29 cellular contexts compared by ENCODE assay signal in the genomic region with DNA sequence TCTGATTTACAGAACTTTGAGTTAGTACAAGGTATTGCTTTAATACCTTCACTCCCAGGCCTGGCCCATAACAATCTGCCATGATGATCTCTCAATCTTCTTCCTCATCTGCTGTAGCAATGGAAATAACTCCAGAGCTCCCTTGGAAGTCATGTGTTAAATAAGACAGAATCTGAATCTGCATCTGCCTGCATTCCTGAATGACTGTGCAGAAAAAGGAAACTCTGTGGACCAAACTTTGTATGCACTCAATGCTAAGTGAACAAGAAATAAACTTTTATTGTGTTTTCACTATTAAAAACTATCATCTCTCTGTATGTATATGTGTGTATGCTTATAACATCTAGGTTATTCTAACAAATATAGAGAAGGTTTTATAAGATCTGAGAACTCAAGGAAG.
"Had no signal": no experiment of that assay in that cellular context is flagged by ENCODE, and none has a peak within 500 bp of the region (broad histone marks: within the 10 kb centered on the region; RNA-seq: fewer than 3 reads in every experiment).

No MANE protein-coding gene starts in this region.

- DNase-seq: activated B cell treated with CpG ODN at 0.5 μM for 24 hours; activated CD4-positive, alpha-beta T cell treated with anti-CD3 and anti-CD28 coated beads for 1 hour; activated CD4-positive, alpha-beta T cell treated with anti-CD3 and anti-CD28 coated beads, Interleukin-2, amount 10 ng/mL, durations not matched to agents 24 days and 14 days; activated CD4-positive, alpha-beta T cell treated with anti-CD3 and anti-CD28 coated beads, Interleukin-2, amount 50 U/mL, for 48 hours; activated CD8-positive, alpha-beta memory T cell treated with anti-CD3 and anti-CD28 coated beads, Interleukin-2, amount 10 ng/mL, durations not matched to agents 7 days and 5 days; activated effector memory CD4-positive, alpha-beta T cell treated with Interleukin-2 at 50 U/mL for 16 hours; activated naive CD4-positive, alpha-beta T cell; activated T-cell treated with anti-CD3 and anti-CD28 coated beads, Interleukin-2, amount 50 U/mL, for 24 hours; amniotic stem cell; brain microvascular endothelial cell; NCI-H1092 treated with DMSO at 0.1 percent for 48 hours; NCI-H1417 treated with DMSO at 0.1 percent for 48 hours; NCI-H1694; NCI-H2029; NCI-H2107; NCI-H2171 treated with DMSO at 0.1 percent for 48 hours; NCI-H226; NCI-H526; NCI-H82; OCI-M1; SHP77; T-helper 17 cell; T-helper 9 cell had no signal

- H3K27ac Mint-ChIP-seq: activated B cell treated with CpG ODN at 0.5 μM for 24 hours; activated CD4-positive, alpha-beta T cell treated with anti-CD3 and anti-CD28 coated beads, Interleukin-2, amount 10 ng/mL, durations not matched to agents 24 days and 14 days; activated CD8-positive, alpha-beta memory T cell treated with anti-CD3 and anti-CD28 coated beads, Interleukin-2, amount 10 ng/mL, durations not matched to agents 7 days and 5 days; activated naive CD4-positive, alpha-beta T cell treated with anti-CD3 and anti-CD28 coated beads, Interleukin-2, amount 50 U/mL, for 24 hours; activated T-cell treated with anti-CD3 and anti-CD28 coated beads, Interleukin-2, amount 50 U/mL, for 24 hours; activated T-helper 1 cell treated with anti-CD3 and anti-CD28 coated beads, Interleukin-12 subunit alpha, Interleukin-12 subunit beta, Interleukin-2, Interleukin-4 antibody, amounts not matched to agents 30 ng/mL and 10 ng/mL and 1 ng/mL, durations not matched to agents 14 hours and 24 hours and 36 hours; T-helper 17 cell had no signal

- H3K9me3 Mint-ChIP-seq: activated B cell treated with CpG ODN at 0.5 μM for 24 hours; activated CD4-positive, alpha-beta T cell treated with anti-CD3 and anti-CD28 coated beads, Interleukin-2, amount 10 ng/mL, durations not matched to agents 24 days and 14 days; activated T-helper 1 cell treated with anti-CD3 and anti-CD28 coated beads, Interleukin-12 subunit alpha, Interleukin-12 subunit beta, Interleukin-2, Interleukin-4 antibody, amounts not matched to agents 30 ng/mL and 10 ng/mL and 1 ng/mL, durations not matched to agents 14 hours and 24 hours and 36 hours had no signal

- H3K4me3 ChIP-seq: ascending aorta, cardiac muscle cell had no signal

- H3K4me3 Mint-ChIP-seq: activated B cell treated with CpG ODN at 0.5 μM for 24 hours; activated CD4-positive, alpha-beta T cell treated with anti-CD3 and anti-CD28 coated beads, Interleukin-2, amount 10 ng/mL, durations not matched to agents 24 days and 14 days; activated CD8-positive, alpha-beta memory T cell treated with anti-CD3 and anti-CD28 coated beads, Interleukin-2, amount 10 ng/mL, durations not matched to agents 7 days and 5 days; activated naive CD4-positive, alpha-beta T cell treated with anti-CD3 and anti-CD28 coated beads, Interleukin-2, amount 50 U/mL, for 24 hours; activated T-cell treated with anti-CD3 and anti-CD28 coated beads, Interleukin-2, amount 50 U/mL, for 24 hours; activated T-helper 1 cell treated with anti-CD3 and anti-CD28 coated beads, Interleukin-12 subunit alpha, Interleukin-12 subunit beta, Interleukin-2, Interleukin-4 antibody, amounts not matched to agents 30 ng/mL and 10 ng/mL and 1 ng/mL, durations not matched to agents 14 hours and 24 hours and 36 hours; T-helper 17 cell had no signal

- H3K4me1 Mint-ChIP-seq: activated B cell treated with CpG ODN at 0.5 μM for 24 hours; activated CD4-positive, alpha-beta T cell treated with anti-CD3 and anti-CD28 coated beads, Interleukin-2, amount 10 ng/mL, durations not matched to agents 24 days and 14 days; activated CD8-positive, alpha-beta memory T cell treated with anti-CD3 and anti-CD28 coated beads, Interleukin-2, amount 10 ng/mL, durations not matched to agents 7 days and 5 days; activated naive CD4-positive, alpha-beta T cell treated with anti-CD3 and anti-CD28 coated beads, Interleukin-2, amount 50 U/mL, for 24 hours; T-helper 17 cell had no signal

- H3K4me1 ChIP-seq: ascending aorta had no signal

- FAIRE-seq: TTC549 had no signal

- H3K9me3 ChIP-seq: ascending aorta had no signal

- H3K27ac ChIP-seq: ascending aorta, brain microvascular endothelial cell, cardiac muscle cell, KMS-11 had no signal

- H3K36me3 ChIP-seq: ascending aorta, brain microvascular endothelial cell, cardiac muscle cell had no signal

- H3K36me3 Mint-ChIP-seq: activated CD8-positive, alpha-beta memory T cell treated with anti-CD3 and anti-CD28 coated beads, Interleukin-2, amount 10 ng/mL, durations not matched to agents 7 days and 5 days; activated naive CD4-positive, alpha-beta T cell treated with anti-CD3 and anti-CD28 coated beads, Interleukin-2, amount 50 U/mL, for 24 hours had no signal

- H3K27me3 Mint-ChIP-seq: activated B cell treated with CpG ODN at 0.5 μM for 24 hours; activated CD4-positive, alpha-beta T cell treated with anti-CD3 and anti-CD28 coated beads, Interleukin-2, amount 10 ng/mL, durations not matched to agents 24 days and 14 days; activated CD8-positive, alpha-beta memory T cell treated with anti-CD3 and anti-CD28 coated beads, Interleukin-2, amount 10 ng/mL, durations not matched to agents 7 days and 5 days; activated naive CD4-positive, alpha-beta T cell treated with anti-CD3 and anti-CD28 coated beads, Interleukin-2, amount 50 U/mL, for 24 hours; activated T-cell treated with anti-CD3 and anti-CD28 coated beads, Interleukin-2, amount 50 U/mL, for 24 hours; T-helper 17 cell had no signal
